Comparison of ENCODE assay signal across 8 cellular contexts in genomic region chr10:124539935-124540641, GRCh38.
DNase-seq lines count a peak whose midpoint lies in the region; ATAC-seq, FAIRE-seq and TF ChIP-seq lines count a peak whose summit lies in the region.

No MANE protein-coding gene starts in this region.

- peaks cover 8% of the 10 kb centered on the region for H3K4me1 ChIP-seq in CD4-positive, alpha-beta memory T cell (ENCODE audit: insufficient read depth, low read length)

- H3K27me3 Mint-ChIP-seq in CD4-positive, alpha-beta memory T cell = no peaks in the 10 kb centered on the region
- H3K27me3 Mint-ChIP-seq in activated T-helper 1 cell treated with anti-CD3 and anti-CD28 coated beads, Interleukin-12 subunit alpha, Interleukin-12 subunit beta, Interleukin-2, Interleukin-4 antibody, amounts not matched to agents 30 ng/mL and 10 ng/mL and 1 ng/mL, durations not matched to agents 14 hours and 24 hours and 36 hours (ENCODE audit: insufficient read depth) = peaks cover 4% of the 10 kb centered on the region
- no peaks in the 10 kb centered on the region for H3K27me3 Mint-ChIP-seq in progenitor cell of endocrine pancreas

- peak; percentile 52 for ATAC-seq in GM21786 (IDR thresholded peaks at IDR 0.05; ENCODE audit: unreplicated experiment)

- DNase-seq in CD4-positive, alpha-beta memory T cell = peak; percentile 59 to 69 (median 63)
- DNase-seq in OCI-M1 (lab: John Stamatoyannopoulos, UW) = peak; percentile 79
- DNase-seq in activated T-helper 1 cell treated with anti-CD3 and anti-CD28 coated beads, Interleukin-12 subunit alpha, Interleukin-12 subunit beta, Interleukin-2, Interleukin-4 antibody, amounts not matched to agents 30 ng/mL and 10 ng/mL and 1 ng/mL, durations not matched to agents 14 hours and 24 hours and 36 hours (ENCODE audit: low spot score) = peak; percentile 34
- peak; percentile 19 for DNase-seq in foreskin melanocyte
- DNase-seq in progenitor cell of endocrine pancreas (ENCODE audit: low spot score, unreplicated experiment) = peak; percentile 68
- peak; percentile 30 for DNase-seq in urothelium cell line (ENCODE audit: low spot score)
- DNase-seq in SIG-M5 treated with dmso at 0.1 percent for 504 hours (lab: John Stamatoyannopoulos, UW; ENCODE audit: unreplicated experiment) = no peak

- FAIRE-seq in urothelium cell line (lab: Jason Lieb, UNC) = no peak

- H3K27ac ChIP-seq in CD4-positive, alpha-beta memory T cell (ENCODE audit: low read depth, low read length) = no peak overlapping the region

- H3K36me3 ChIP-seq in CD4-positive, alpha-beta memory T cell (ENCODE audit: insufficient read depth, low read length) = no peaks in the 10 kb centered on the region

- H3K4me1 Mint-ChIP-seq in CD4-positive, alpha-beta memory T cell = peaks cover 0 to 10% (median 2%) of the 10 kb centered on the region in 4 donors
- no peaks in the 10 kb centered on the region for H3K4me1 Mint-ChIP-seq in activated T-helper 1 cell treated with anti-CD3 and anti-CD28 coated beads, Interleukin-12 subunit alpha, Interleukin-12 subunit beta, Interleukin-2, Interleukin-4 antibody, amounts not matched to agents 30 ng/mL and 10 ng/mL and 1 ng/mL, durations not matched to agents 14 hours and 24 hours and 36 hours (ENCODE audit: low read depth)
- H3K4me1 Mint-ChIP-seq in progenitor cell of endocrine pancreas (ENCODE audit: low read depth) = no peaks in the 10 kb centered on the region

- H3K27ac Mint-ChIP-seq in CD4-positive, alpha-beta memory T cell = peak overlapping the region in 1 of 7 donors; percentile 65
- no peak overlapping the region for H3K27ac Mint-ChIP-seq in activated T-helper 1 cell treated with anti-CD3 and anti-CD28 coated beads, Interleukin-12 subunit alpha, Interleukin-12 subunit beta, Interleukin-2, Interleukin-4 antibody, amounts not matched to agents 30 ng/mL and 10 ng/mL and 1 ng/mL, durations not matched to agents 14 hours and 24 hours and 36 hours
- H3K27ac Mint-ChIP-seq in progenitor cell of endocrine pancreas = no peak overlapping the region

- CTCF ChIA-PET in CD4-positive, alpha-beta memory T cell (lab: Charles Lee; ENCODE audit: partially characterized antibody) = interaction anchor here (0.6 to 17.6 kb wide), 19 partner anchors 9 to 289 kb away, joined by 3 to 256 read pairs (median 3); partner anchors contain the start of gene FAM53B

- no peaks in the 10 kb centered on the region for H3K36me3 Mint-ChIP-seq in CD4-positive, alpha-beta memory T cell
- no peaks in the 10 kb centered on the region for H3K36me3 Mint-ChIP-seq in activated T-helper 1 cell treated with anti-CD3 and anti-CD28 coated beads, Interleukin-12 subunit alpha, Interleukin-12 subunit beta, Interleukin-2, Interleukin-4 antibody, amounts not matched to agents 30 ng/mL and 10 ng/mL and 1 ng/mL, durations not matched to agents 14 hours and 24 hours and 36 hours (ENCODE audit: low read depth)
- no peaks in the 10 kb centered on the region for H3K36me3 Mint-ChIP-seq in progenitor cell of endocrine pancreas (ENCODE audit: insufficient read depth)

- H3K4me3 Mint-ChIP-seq in CD4-positive, alpha-beta memory T cell = peak overlapping the region in 1 of 8 donors; percentile 36
- H3K4me3 Mint-ChIP-seq in activated T-helper 1 cell treated with anti-CD3 and anti-CD28 coated beads, Interleukin-12 subunit alpha, Interleukin-12 subunit beta, Interleukin-2, Interleukin-4 antibody, amounts not matched to agents 30 ng/mL and 10 ng/mL and 1 ng/mL, durations not matched to agents 14 hours and 24 hours and 36 hours = no peak overlapping the region
- H3K4me3 Mint-ChIP-seq in progenitor cell of endocrine pancreas (ENCODE audit: low read depth) = no peak overlapping the region

- no peaks in the 10 kb centered on the region for H3K9me3 Mint-ChIP-seq in CD4-positive, alpha-beta memory T cell
- no peaks in the 10 kb centered on the region for H3K9me3 Mint-ChIP-seq in activated T-helper 1 cell treated with anti-CD3 and anti-CD28 coated beads, Interleukin-12 subunit alpha, Interleukin-12 subunit beta, Interleukin-2, Interleukin-4 antibody, amounts not matched to agents 30 ng/mL and 10 ng/mL and 1 ng/mL, durations not matched to agents 14 hours and 24 hours and 36 hours
- H3K9me3 Mint-ChIP-seq in progenitor cell of endocrine pancreas (ENCODE audit: low read depth) = no peaks in the 10 kb centered on the region

- POLR2A ChIA-PET in CD4-positive, alpha-beta memory T cell (lab: Charles Lee; ENCODE audit: partially characterized antibody) = interaction anchor here (0.6 to 4.2 kb wide), 5 partner anchors 17 to 218 kb away, joined by 3 to 27 read pairs (median 5); partner anchors contain the start of gene FAM53B

- no peaks in the 10 kb centered on the region for H3K27me3 ChIP-seq in CD4-positive, alpha-beta memory T cell (ENCODE audit: insufficient read depth, low read length)

- intact Hi-C loops in CD4-positive, alpha-beta memory T cell (cut with micrococcal nuclease) = loop anchor here (1.0 kb wide), 4 partner anchors 87 to 205 kb away; no protein-coding TSS in a partner anchor
- intact Hi-C loops in activated T-helper 1 cell treated with anti-CD3 and anti-CD28 coated beads, Interleukin-12 subunit alpha, Interleukin-12 subunit beta, Interleukin-2, Interleukin-4 antibody, amounts not matched to agents 30 ng/mL and 10 ng/mL and 1 ng/mL, durations not matched to agents 14 hours and 24 hours and 36 hours (cut with micrococcal nuclease) = loop anchor here (1.0 kb wide), 3 partner anchors 201 to 287 kb away; no protein-coding TSS in a partner anchor

- H3K4me3 ChIP-seq in CD4-positive, alpha-beta memory T cell (ENCODE audit: low read length in 2 of 2) = no peak overlapping the region

- H3K9me3 ChIP-seq in CD4-positive, alpha-beta memory T cell (ENCODE audit: control insufficient read depth in 1 of 2, low read length in 2 of 2) = no peaks in the 10 kb centered on the region

- peak; percentile 78 for TF ChIP-seq CTCF in progenitor cell of endocrine pancreas (IDR thresholded peaks at IDR 0.05; ENCODE audit: unreplicated experiment)
